26 cellular contexts compared by ENCODE assay signal in the genomic region with DNA sequence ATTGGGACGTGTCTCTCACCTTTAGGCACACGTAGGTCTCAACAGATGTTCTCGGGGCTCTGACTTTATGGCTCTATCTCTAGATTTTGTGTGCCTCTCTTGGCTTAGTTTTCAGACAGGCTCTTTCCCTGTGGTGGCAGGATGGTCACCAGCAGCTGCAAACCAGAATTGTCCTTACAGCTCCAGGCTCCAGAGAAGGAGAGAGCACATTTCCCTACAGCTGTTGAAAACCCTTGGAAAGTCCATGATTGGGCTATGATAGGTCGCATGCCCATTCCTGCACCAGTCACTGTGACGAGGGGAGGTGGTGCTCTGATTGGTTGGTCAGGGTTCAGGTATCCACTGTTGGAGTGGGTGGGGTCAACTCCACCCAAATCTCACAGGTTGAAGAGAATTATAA. TPM values are rescaled to one million over a fixed set of nuclear protein-coding genes. Genes with fewer than 3 reads are reported as not detected.
"Had no signal": no experiment of that assay in that cellular context is flagged by ENCODE, and none has a peak within 500 bp of the region (broad histone marks: within the 10 kb centered on the region; RNA-seq: fewer than 3 reads in every experiment).

No MANE protein-coding gene starts in this region.

- H3K36me3 Mint-ChIP-seq: natural killer cell; stimulated activated memory B cell treated with anti-CD40 and anti-IgM and Interleukin-4, amounts not matched to agents 10 μg/mL and 1 μg/mL and 100 μg/mL, for 72 hours; type B pancreatic cell had no signal

- H3K36me3 ChIP-seq: gastroesophageal sphincter, heart right ventricle, ovary, sigmoid colon, spleen, tibial artery had no signal

- H3K27ac Mint-ChIP-seq: natural killer cell; stimulated activated memory B cell treated with anti-CD40 and anti-IgM and Interleukin-4, amounts not matched to agents 10 μg/mL and 1 μg/mL and 100 μg/mL, for 72 hours; type B pancreatic cell had no signal

- DNase-seq: dorsolateral prefrontal cortex; effector CD4-positive, alpha-beta T cell; foreskin fibroblast; heart right ventricle; hippocampal formation; left ventricle myocardium superior; mesenchymal stem cell; midbrain; natural killer cell; occipital lobe; ovary; posterior cingulate gyrus; psoas muscle; right cardiac atrium; sigmoid colon; spleen; stimulated activated CD4-positive, alpha-beta T cell treated with anti-CD3 and anti-CD28 coated beads, Interleukin-4, amount 100 ng/mL, for 4 hours; stimulated activated naive CD8-positive, alpha-beta T cell treated with anti-CD3 and anti-CD28 coated beads, Interleukin-15, Interleukin-2, amounts not matched to agents 100 U/mL and 50 U/mL, for 24 hours; substantia nigra; testis; tibial artery had no signal

- H3K4me3 Mint-ChIP-seq: natural killer cell; stimulated activated memory B cell treated with anti-CD40 and anti-IgM and Interleukin-4, amounts not matched to agents 10 μg/mL and 1 μg/mL and 100 μg/mL, for 72 hours; type B pancreatic cell had no signal

- ATAC-seq: gastroesophageal sphincter; heart right ventricle; left ventricle myocardium superior; natural killer cell; psoas muscle; right cardiac atrium; stimulated activated memory B cell treated with anti-CD40 and anti-IgM and Interleukin-4, amounts not matched to agents 10 μg/mL and 1 μg/mL and 100 μg/mL, for 72 hours; stimulated activated naive CD8-positive, alpha-beta T cell treated with anti-CD3 and anti-CD28 coated beads, Interleukin-15, Interleukin-2, amounts not matched to agents 100 U/mL and 50 U/mL, for 24 hours had no signal

- H3K9me3 ChIP-seq: ovary, psoas muscle, sigmoid colon, testis, tibial artery had no signal

- H3K27ac ChIP-seq: dorsolateral prefrontal cortex, gastroesophageal sphincter, heart right ventricle, ovary, psoas muscle, sigmoid colon, skin epidermis, spleen, testis, tibial artery had no signal

- H3K4me3 ChIP-seq: dorsolateral prefrontal cortex, gastroesophageal sphincter, heart right ventricle, ovary, psoas muscle, sigmoid colon, skin epidermis, spleen, testis, tibial artery had no signal

- H3K27me3 ChIP-seq: ovary, sigmoid colon, testis, tibial artery had no signal

- H3K4me1 ChIP-seq: gastroesophageal sphincter, heart right ventricle, psoas muscle, sigmoid colon, spleen, testis, tibial artery had no signal

- H3K4me1 Mint-ChIP-seq: natural killer cell; stimulated activated memory B cell treated with anti-CD40 and anti-IgM and Interleukin-4, amounts not matched to agents 10 μg/mL and 1 μg/mL and 100 μg/mL, for 72 hours had no signal

RNA-seq across cellular contexts. Expression of a gene that starts 41.5 kb away (rescaled TPM):
- total RNA-seq: lung microvascular endothelial cell had no signal
